Comparison of ENCODE assay signal across 30 cellular contexts in genomic region chr1:169824153-169824552, GRCh38.
"Had no signal": no experiment of that assay in that cellular context is flagged by ENCODE, and none has a peak within 500 bp of the region (broad histone marks: within the 10 kb centered on the region; RNA-seq: fewer than 3 reads in every experiment).

No MANE protein-coding gene starts in this region.

- ATAC-seq: foreskin keratinocyte; gastroesophageal sphincter; heart left ventricle; left lobe of liver; mucosa of descending colon; natural killer cell treated with Interleukin-12 subunit alpha and Interleukin-12 subunit beta and Interleukin-15 and Interleukin-18, amount 100 ng/mL, for 72 hours; sciatic nerve; stimulated activated effector memory CD8-positive, alpha-beta T cell treated with anti-CD3 and anti-CD28 coated beads, Interleukin-12 subunit alpha, Interleukin-12 subunit beta, amount 100 ng/mL, for 72 hours had no signal

- H3K9ac ChIP-seq: neural progenitor cell, parathyroid adenoma had no signal

- H3K27me3 Mint-ChIP-seq: dendritic cell treated with granulocyte-macrophage colony-stimulating factor and Interleukin-4, amounts not matched to agents 40 ng/mL and 50 ng/mL, for 4 days; naive B cell; natural killer cell treated with Interleukin-12 subunit alpha and Interleukin-12 subunit beta and Interleukin-15 and Interleukin-18, amount 100 ng/mL, for 72 hours; progenitor cell of endocrine pancreas had no signal

- H3K79me2 ChIP-seq: hepatocyte, parathyroid adenoma had no signal

- H3K4me3 ChIP-seq: esophagus muscularis mucosa, gastroesophageal sphincter, heart left ventricle, hepatocyte, mucosa of descending colon, neural progenitor cell, smooth muscle cell, stomach, thyroid gland, vagina had no signal

- H3K27ac Mint-ChIP-seq: dendritic cell treated with granulocyte-macrophage colony-stimulating factor and Interleukin-4, amounts not matched to agents 40 ng/mL and 50 ng/mL, for 4 days; endodermal cell; mesothelial cell of epicardium; natural killer cell treated with Interleukin-12 subunit alpha and Interleukin-12 subunit beta and Interleukin-15 and Interleukin-18, amount 100 ng/mL, for 72 hours; neural progenitor cell; progenitor cell of endocrine pancreas; stimulated activated effector memory CD8-positive, alpha-beta T cell treated with anti-CD3 and anti-CD28 coated beads, Interleukin-12 subunit alpha, Interleukin-12 subunit beta, amount 100 ng/mL, for 72 hours had no signal

- H3K4me3 Mint-ChIP-seq: dendritic cell treated with granulocyte-macrophage colony-stimulating factor and Interleukin-4, amounts not matched to agents 40 ng/mL and 50 ng/mL, for 4 days; endodermal cell; mesothelial cell of epicardium; naive B cell; natural killer cell treated with Interleukin-12 subunit alpha and Interleukin-12 subunit beta and Interleukin-15 and Interleukin-18, amount 100 ng/mL, for 72 hours; neural progenitor cell; stimulated activated effector memory CD8-positive, alpha-beta T cell treated with anti-CD3 and anti-CD28 coated beads, Interleukin-12 subunit alpha, Interleukin-12 subunit beta, amount 100 ng/mL, for 72 hours had no signal

- H3K4me2 ChIP-seq: hepatocyte, neural progenitor cell, smooth muscle cell had no signal

- H2AFZ ChIP-seq: hepatocyte, neural progenitor cell, parathyroid adenoma had no signal

- FAIRE-seq: endothelial cell of umbilical vein, kidney had no signal

- H3K27ac ChIP-seq: esophagus muscularis mucosa, foreskin keratinocyte, gastroesophageal sphincter, heart left ventricle, hepatocyte, neural progenitor cell, parathyroid adenoma, stomach, thyroid gland, vagina had no signal

- DNase-seq: effector CD8-positive, alpha-beta T cell; endodermal cell; foreskin keratinocyte; heart left ventricle; kidney; mesenchymal stem cell; mucosa of descending colon; naive B cell; stimulated activated CD4-positive, alpha-beta T cell treated with anti-CD3 and anti-CD28 coated beads, Interleukin-12 subunit alpha, Interleukin-12 subunit beta, amount 100 ng/mL, for 4 hours; stimulated activated CD4-positive, alpha-beta T cell treated with anti-CD3 and anti-CD28 coated beads, Interleukin-2, amount 100 ng/mL, for 24 hours; stimulated activated CD4-positive, alpha-beta T cell treated with anti-CD3 and anti-CD28 coated beads, Interleukin-4, amount 100 ng/mL, for 24 hours; stimulated activated naive CD4-positive, alpha-beta T cell treated with Interleukin-2 at 50 U/mL for 16 hours; stomach; thyroid gland; trophoblast cell had no signal

- H3K9me3 Mint-ChIP-seq: dendritic cell treated with granulocyte-macrophage colony-stimulating factor and Interleukin-4, amounts not matched to agents 40 ng/mL and 50 ng/mL, for 4 days; mesothelial cell of epicardium; naive B cell; natural killer cell treated with Interleukin-12 subunit alpha and Interleukin-12 subunit beta and Interleukin-15 and Interleukin-18, amount 100 ng/mL, for 72 hours; neural progenitor cell; stimulated activated effector memory CD8-positive, alpha-beta T cell treated with anti-CD3 and anti-CD28 coated beads, Interleukin-12 subunit alpha, Interleukin-12 subunit beta, amount 100 ng/mL, for 72 hours had no signal

- H3K4me1 Mint-ChIP-seq: endodermal cell; mesothelial cell of epicardium; naive B cell; neural progenitor cell; stimulated activated effector memory CD8-positive, alpha-beta T cell treated with anti-CD3 and anti-CD28 coated beads, Interleukin-12 subunit alpha, Interleukin-12 subunit beta, amount 100 ng/mL, for 72 hours had no signal

- H3K4me1 ChIP-seq: esophagus muscularis mucosa, foreskin keratinocyte, gastroesophageal sphincter, heart left ventricle, neural progenitor cell, parathyroid adenoma, stomach, thyroid gland, vagina had no signal

- H3K9me3 ChIP-seq: esophagus muscularis mucosa, gastroesophageal sphincter, heart left ventricle, mucosa of descending colon, stomach, thyroid gland, vagina had no signal

- H3K27me3 ChIP-seq: esophagus muscularis mucosa, foreskin keratinocyte, gastroesophageal sphincter, heart left ventricle, hepatocyte, neural progenitor cell, stomach, thyroid gland, vagina had no signal
